In genomic region chr2:67985586-67985985, GRCh38 we compare ENCODE assay signal across 28 cellular contexts.
"Had no signal": no experiment of that assay in that cellular context is flagged by ENCODE, and none has a peak within 500 bp of the region (broad histone marks: within the 10 kb centered on the region; RNA-seq: fewer than 3 reads in every experiment).

No MANE protein-coding gene starts in this region.

- DNase-seq: activated CD4-positive, alpha-beta memory T cell treated with anti-CD3 and anti-CD28 coated beads for 36 hours; activated CD4-positive, alpha-beta T cell treated with anti-CD3 and anti-CD28 coated beads for 36 hours; activated CD4-positive, alpha-beta T cell treated with anti-CD3 and anti-CD28 coated beads, Interleukin-2, amount 10 ng/mL, durations not matched to agents 24 days and 14 days; activated CD4-positive, CD25-positive, alpha-beta regulatory T cell; activated CD4-positive, CD25-positive, alpha-beta regulatory T cell treated with anti-CD3 and anti-CD28 coated beads, Interleukin-2, amount 50 U/mL, for 72 hours; activated CD8-positive, alpha-beta memory T cell treated with anti-CD3 and anti-CD28 coated beads, Interleukin-2, amount 10 ng/mL, durations not matched to agents 7 days and 5 days; activated CD8-positive, alpha-beta memory T cell treated with anti-CD3 and anti-CD28 coated beads, Interleukin-2, amount 50 U/mL, for 4 hours; activated CD8-positive, alpha-beta T cell treated with anti-CD3 and anti-CD28 coated beads, Interleukin-2, amount 10 ng/mL, durations not matched to agents 7 days and 5 days; activated effector memory CD4-positive, alpha-beta T cell treated with anti-CD3 and anti-CD28 coated beads, Interleukin-2, amount 50 U/mL, for 16 hours; activated naive CD4-positive, alpha-beta T cell treated with anti-CD3 and anti-CD28 coated beads for 36 hours; activated naive CD8-positive, alpha-beta T cell treated with anti-CD3 and anti-CD28 coated beads for 36 hours; activated naive CD8-positive, alpha-beta T cell treated with anti-CD3 and anti-CD28 coated beads, Interleukin-2, amount 50 U/mL, for 24 hours; activated T-cell treated with anti-CD3 and anti-CD28 coated beads, Interleukin-2, amount 50 U/mL, for 1 hour; activated T-cell treated with anti-CD3 and anti-CD28 coated beads, Interleukin-2, amount 50 U/mL, for 48 hours; adrenal gland; amygdala; aorta; body of pancreas; caudate nucleus; cortex of kidney; dermis blood vessel endothelial cell; effector CD4-positive, alpha-beta T cell; effector memory CD8-positive, alpha-beta T cell; erythroblast; foreskin melanocyte; T-helper 2 cell had no signal

- H3K4me1 ChIP-seq: adrenal gland, body of pancreas had no signal

- H3K9me3 ChIP-seq: adrenal gland, body of pancreas had no signal

- H3K27ac ChIP-seq: adrenal gland, body of pancreas, esophagus muscularis mucosa, gastroesophageal sphincter had no signal

- H3K36me3 ChIP-seq: adrenal gland, esophagus muscularis mucosa, gastroesophageal sphincter had no signal

- H3K4me3 ChIP-seq: adrenal gland, body of pancreas, esophagus muscularis mucosa, gastroesophageal sphincter had no signal

- H3K27me3 ChIP-seq: adrenal gland, body of pancreas, esophagus muscularis mucosa, gastroesophageal sphincter had no signal

- ATAC-seq: activated CD4-positive, alpha-beta T cell treated with anti-CD3 and anti-CD28 coated beads for 36 hours; activated CD8-positive, alpha-beta memory T cell treated with anti-CD3 and anti-CD28 coated beads, Interleukin-2, amount 10 ng/mL, durations not matched to agents 7 days and 5 days; activated CD8-positive, alpha-beta T cell treated with anti-CD3 and anti-CD28 coated beads, Interleukin-2, amount 10 ng/mL, durations not matched to agents 7 days and 5 days; activated naive CD8-positive, alpha-beta T cell treated with anti-CD3 and anti-CD28 coated beads, Interleukin-2, amount 50 U/mL, for 24 hours; body of pancreas; effector memory CD8-positive, alpha-beta T cell; gastroesophageal sphincter had no signal
